ENCODE assay signal across 7 cellular contexts in the genomic region with DNA sequence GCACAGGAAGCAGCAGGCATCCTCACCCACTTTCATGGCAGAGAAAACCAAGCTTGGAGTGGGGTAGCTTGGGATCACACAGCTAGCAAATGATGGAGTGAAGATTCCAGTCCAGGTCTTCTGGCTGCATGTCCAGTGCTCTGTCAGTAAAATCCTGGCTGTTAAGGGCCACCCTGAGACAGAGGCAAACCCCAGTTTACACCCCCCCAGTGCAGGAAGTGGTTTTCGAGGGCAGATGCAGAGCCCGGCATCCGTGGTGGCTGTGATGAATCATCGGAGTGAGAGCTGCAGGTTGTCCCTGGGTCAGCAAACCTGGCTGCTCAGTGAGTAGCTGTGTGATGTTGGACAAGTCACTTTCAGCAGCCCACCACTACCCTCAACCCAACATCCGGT.
DNase-seq lines count a peak whose midpoint lies in the region; ATAC-seq and TF ChIP-seq lines count a peak whose summit lies in the region.

No MANE protein-coding gene starts in this region.

- H3K9ac ChIP-seq in OCI-LY3 (ENCODE audit: low read length) = peak overlapping the region; percentile 66

- no peaks in the 10 kb centered on the region for H3K9me3 ChIP-seq in OCI-LY3 (ENCODE audit: insufficient read depth, low read length)
- H3K9me3 ChIP-seq in testis = no peaks in the 10 kb centered on the region

- intact Hi-C loops in testis (cut with DNase I; ENCODE audit: low total_unique reads) = no loop called here

- DNase-seq in activated T-cell treated with anti-CD3 and anti-CD28 coated beads for 4 hours (peak; percentile 72), fibroblast of pulmonary artery (ENCODE audit: low read depth) (peak; percentile 83), testis (no peak)
- peak; percentile 65 for DNase-seq in stimulated activated CD4-positive, alpha-beta T cell treated with anti-CD3 and anti-CD28 coated beads, Interleukin-12 subunit alpha, Interleukin-12 subunit beta, amount 100 ng/mL, for 4 hours

- H3K27ac ChIP-seq in OCI-LY3 (ENCODE audit: low read length) (peak overlapping the region; percentile 93), testis (peak overlapping the region in 1 of 2 donors; percentile 19)

- peak; percentile 55 for ATAC-seq in GM18867 (IDR thresholded peaks at IDR 0.05; ENCODE audit: unreplicated experiment)
- peak; percentile 60 for ATAC-seq in HG02973 (IDR thresholded peaks at IDR 0.05; ENCODE audit: unreplicated experiment)

- no peak for TF ChIP-seq POLR2A in testis (IDR thresholded peaks at IDR 0.05)

- H3K36me3 ChIP-seq in OCI-LY3 (replicated peaks; ENCODE audit: low read depth, low read length) (peaks cover 9% of the 10 kb centered on the region), testis (ENCODE audit: low read depth, missing control alignments) (no peaks in the 10 kb centered on the region)

- no peak overlapping the region for H2AFZ ChIP-seq in OCI-LY3 (ENCODE audit: low read depth, low read length)

- no peaks in the 10 kb centered on the region for H3K79me2 ChIP-seq in OCI-LY3 (ENCODE audit: low read length)

- WGBS in testis, 2 donors = 39 to 50% methylated on average over 1 to 5 of the region's 5 CpGs

- H3K27me3 ChIP-seq in OCI-LY3 (ENCODE audit: low read depth, low read length) (peaks cover 7% of the 10 kb centered on the region; the same call in 1 of the 2 replicates), testis (no peaks in the 10 kb centered on the region)

- H3K4me2 ChIP-seq in OCI-LY3 (ENCODE audit: low read length) = peak overlapping the region; percentile 75

- H4K20me1 ChIP-seq in OCI-LY3 (ENCODE audit: insufficient read depth, low read length) = peaks cover 4% of the 10 kb centered on the region; the same call in 1 of the 2 replicates

- H3K4me3 ChIP-seq in OCI-LY3 (ENCODE audit: low read length) (peak overlapping the region; percentile 63), fibroblast of pulmonary artery (replicated peaks; ENCODE audit: low read depth, low read length) (no peak overlapping the region), testis (no peak overlapping the region)

- H3K4me1 ChIP-seq in OCI-LY3 (ENCODE audit: low read length) (peaks cover 86% of the 10 kb centered on the region), testis (peaks cover 57% of the 10 kb centered on the region)

- TF ChIP-seq CTCF in OCI-LY3 (IDR thresholded peaks at IDR 0.05; ENCODE audit: low read depth, low read length) (no peak), fibroblast of pulmonary artery (IDR thresholded peaks at IDR 0.05; ENCODE audit: low read length, missing control alignments) (no peak), testis (IDR thresholded peaks at IDR 0.05) (no peak)
